In the genomic region with DNA sequence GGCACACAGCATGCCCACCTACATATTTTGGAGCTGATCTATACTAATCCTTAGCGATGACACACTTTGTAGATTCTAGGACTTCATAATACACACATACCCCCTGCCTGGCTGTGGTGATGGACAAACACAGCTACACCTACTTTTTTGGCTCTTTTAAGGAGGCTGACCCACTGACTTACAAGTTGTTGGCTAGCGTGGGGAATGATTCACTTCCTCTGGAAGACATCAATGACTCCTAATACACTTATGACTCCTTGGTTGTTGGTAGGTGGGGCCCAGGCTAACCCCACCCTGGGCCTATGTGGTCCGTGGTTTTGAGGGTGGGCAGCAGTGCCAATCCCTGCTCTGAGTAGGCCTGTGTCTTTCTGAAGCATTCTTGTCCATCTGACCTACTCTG, we compare ENCODE assay signal across 1 cellular context.
TF ChIP-seq lines count a peak whose summit lies in the region.

No MANE protein-coding gene starts in this region.

TF ChIP-seq in SK-N-SH treated with all-trans-retinoic acid at 6 μM for 48 hours, 23 proteins besides CTCF, POLR2A, EP300 and RAD21 (continued from another document):
- TF ChIP-seq, protein P1, sequence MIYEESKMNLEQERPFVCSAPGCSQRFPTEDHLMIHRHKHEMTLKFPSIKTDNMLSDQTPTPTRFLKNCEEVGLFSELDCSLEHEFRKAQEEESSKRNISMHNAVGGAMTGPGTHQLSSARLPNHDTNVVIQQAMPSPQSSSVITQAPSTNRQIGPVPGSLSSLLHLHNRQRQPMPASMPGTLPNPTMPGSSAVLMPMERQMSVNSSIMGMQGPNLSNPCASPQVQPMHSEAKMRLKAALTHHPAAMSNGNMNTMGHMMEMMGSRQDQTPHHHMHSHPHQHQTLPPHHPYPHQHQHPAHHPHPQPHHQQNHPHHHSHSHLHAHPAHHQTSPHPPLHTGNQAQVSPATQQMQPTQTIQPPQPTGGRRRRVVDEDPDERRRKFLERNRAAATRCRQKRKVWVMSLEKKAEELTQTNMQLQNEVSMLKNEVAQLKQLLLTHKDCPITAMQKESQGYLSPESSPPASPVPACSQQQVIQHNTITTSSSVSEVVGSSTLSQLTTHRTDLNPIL (CRISPR knock-in tag; IDR thresholded peaks at IDR 0.05; ENCODE audit: low read depth) = no peak
- TF ChIP-seq, protein P2, sequence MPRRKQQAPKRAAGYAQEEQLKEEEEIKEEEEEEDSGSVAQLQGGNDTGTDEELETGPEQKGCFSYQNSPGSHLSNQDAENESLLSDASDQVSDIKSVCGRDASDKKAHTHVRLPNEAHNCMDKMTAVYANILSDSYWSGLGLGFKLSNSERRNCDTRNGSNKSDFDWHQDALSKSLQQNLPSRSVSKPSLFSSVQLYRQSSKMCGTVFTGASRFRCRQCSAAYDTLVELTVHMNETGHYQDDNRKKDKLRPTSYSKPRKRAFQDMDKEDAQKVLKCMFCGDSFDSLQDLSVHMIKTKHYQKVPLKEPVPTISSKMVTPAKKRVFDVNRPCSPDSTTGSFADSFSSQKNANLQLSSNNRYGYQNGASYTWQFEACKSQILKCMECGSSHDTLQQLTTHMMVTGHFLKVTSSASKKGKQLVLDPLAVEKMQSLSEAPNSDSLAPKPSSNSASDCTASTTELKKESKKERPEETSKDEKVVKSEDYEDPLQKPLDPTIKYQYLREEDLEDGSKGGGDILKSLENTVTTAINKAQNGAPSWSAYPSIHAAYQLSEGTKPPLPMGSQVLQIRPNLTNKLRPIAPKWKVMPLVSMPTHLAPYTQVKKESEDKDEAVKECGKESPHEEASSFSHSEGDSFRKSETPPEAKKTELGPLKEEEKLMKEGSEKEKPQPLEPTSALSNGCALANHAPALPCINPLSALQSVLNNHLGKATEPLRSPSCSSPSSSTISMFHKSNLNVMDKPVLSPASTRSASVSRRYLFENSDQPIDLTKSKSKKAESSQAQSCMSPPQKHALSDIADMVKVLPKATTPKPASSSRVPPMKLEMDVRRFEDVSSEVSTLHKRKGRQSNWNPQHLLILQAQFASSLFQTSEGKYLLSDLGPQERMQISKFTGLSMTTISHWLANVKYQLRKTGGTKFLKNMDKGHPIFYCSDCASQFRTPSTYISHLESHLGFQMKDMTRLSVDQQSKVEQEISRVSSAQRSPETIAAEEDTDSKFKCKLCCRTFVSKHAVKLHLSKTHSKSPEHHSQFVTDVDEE (CRISPR knock-in tag; IDR thresholded peaks at IDR 0.05) = no peak
- TF ChIP-seq PPARA (CRISPR knock-in tag; IDR thresholded peaks at IDR 0.05; ENCODE audit: borderline replicate concordance) (no peak), GLIS3 (CRISPR knock-in tag; IDR thresholded peaks at IDR 0.05) (no peak), ARNTL (CRISPR knock-in tag; IDR thresholded peaks at IDR 0.05; ENCODE audit: borderline replicate concordance, low read depth) (no peak), ZC3H10 (CRISPR knock-in tag; IDR thresholded peaks at IDR 0.05) (no peak), ZNF8 (CRISPR knock-in tag; IDR thresholded peaks at IDR 0.05) (no peak), ESRRG (CRISPR knock-in tag; IDR thresholded peaks at IDR 0.05) (no peak), BACH2 (CRISPR knock-in tag; IDR thresholded peaks at IDR 0.05; ENCODE audit: borderline replicate concordance) (no peak), ZNF70 (CRISPR knock-in tag; IDR thresholded peaks at IDR 0.05) (no peak)
- TF ChIP-seq, protein P3, sequence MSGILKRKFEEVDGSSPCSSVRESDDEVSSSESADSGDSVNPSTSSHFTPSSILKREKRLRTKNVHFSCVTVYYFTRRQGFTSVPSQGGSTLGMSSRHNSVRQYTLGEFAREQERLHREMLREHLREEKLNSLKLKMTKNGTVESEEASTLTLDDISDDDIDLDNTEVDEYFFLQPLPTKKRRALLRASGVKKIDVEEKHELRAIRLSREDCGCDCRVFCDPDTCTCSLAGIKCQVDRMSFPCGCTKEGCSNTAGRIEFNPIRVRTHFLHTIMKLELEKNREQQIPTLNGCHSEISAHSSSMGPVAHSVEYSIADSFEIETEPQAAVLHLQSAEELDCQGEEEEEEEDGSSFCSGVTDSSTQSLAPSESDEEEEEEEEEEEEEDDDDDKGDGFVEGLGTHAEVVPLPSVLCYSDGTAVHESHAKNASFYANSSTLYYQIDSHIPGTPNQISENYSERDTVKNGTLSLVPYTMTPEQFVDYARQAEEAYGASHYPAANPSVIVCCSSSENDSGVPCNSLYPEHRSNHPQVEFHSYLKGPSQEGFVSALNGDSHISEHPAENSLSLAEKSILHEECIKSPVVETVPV (CRISPR knock-in tag; IDR thresholded peaks at IDR 0.05) = no peak
